In the genomic region with DNA sequence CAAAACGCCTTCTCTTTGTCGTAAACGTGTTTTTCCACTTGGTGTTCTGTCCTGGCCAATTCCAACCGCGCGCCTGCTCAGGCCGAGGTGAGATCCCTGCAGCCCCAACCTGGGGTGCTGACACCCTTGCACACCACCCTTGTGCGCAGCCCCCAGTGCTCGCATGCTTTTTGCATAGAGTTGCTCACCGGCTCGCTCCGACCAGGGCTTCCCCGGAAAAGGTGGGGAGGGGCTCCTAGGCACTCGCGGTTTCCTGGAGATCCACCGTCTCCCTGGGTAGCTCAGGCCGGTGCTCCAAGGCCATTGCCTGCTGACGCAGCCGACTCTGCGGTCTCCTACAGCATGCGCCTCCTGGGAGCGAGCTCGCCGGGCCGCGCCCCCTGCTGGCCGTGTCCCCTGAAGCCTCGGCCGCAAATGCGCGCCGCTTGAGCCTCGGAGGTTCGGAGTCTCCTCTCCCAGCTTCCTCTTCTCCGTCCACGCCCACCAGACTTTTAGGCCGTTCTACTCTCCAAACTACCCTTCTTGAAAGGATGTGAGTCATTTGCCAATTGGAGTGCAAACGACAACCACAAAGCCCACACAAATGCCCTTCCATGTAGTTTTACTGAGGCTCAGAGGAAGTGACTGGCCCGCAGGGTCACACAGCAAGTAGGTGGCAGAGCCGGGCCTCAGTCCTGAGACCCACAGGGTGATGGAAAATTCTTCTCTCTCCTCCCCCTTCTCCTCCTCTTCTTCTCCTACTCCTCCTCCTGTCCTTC, we compare ENCODE assay signal across 8 cellular contexts. TPM values are rescaled to one million over a fixed set of nuclear protein-coding genes. Genes with fewer than 3 reads are reported as not detected.
DNase-seq lines count a peak whose midpoint lies in the region; ATAC-seq, FAIRE-seq and TF ChIP-seq lines count a peak whose summit lies in the region.

No MANE protein-coding gene starts in this region.

- H3K9me3 ChIP-seq in A549, result no peaks in the 10 kb centered on the region

- TF ChIP-seq RAD21 in A549 (conservative IDR thresholded peaks at IDR 0.05 in 1 of 2, IDR thresholded peaks at IDR 0.05 in 1 of 2), result peak; percentile 46 to 61

- H3K27ac ChIP-seq in A549, result peak overlapping the region; percentile 79 to 82

- ATAC-seq in A549 (peak; percentile 94 to 98), GM18508 (IDR thresholded peaks at IDR 0.05; ENCODE audit: insufficient read depth, unreplicated experiment) (peak; percentile 60), HG03039 (IDR thresholded peaks at IDR 0.05; ENCODE audit: unreplicated experiment) (peak; percentile 80)

- peak; percentile 56 for TF ChIP-seq POLR2A in A549 (IDR thresholded peaks at IDR 0.05; ENCODE audit: low read length)

- 9% methylated on average over 34 of the region's 40 CpGs for WGBS in A549 (ENCODE audit: missing lambda C conversion rate)

- DNase-seq in A549 (ENCODE audit: low read depth in 1 of 2, low spot score in 1 of 2), result peak; percentile 89 to 92
- DNase-seq in NCI-H2196 (lab: John Stamatoyannopoulos, UW; ENCODE audit: unreplicated experiment), result peak; percentile 79
- peak; percentile 97 to 100 for DNase-seq in cardiac fibroblast (ENCODE audit: low read depth in 2 of 2)
- peak; percentile 87 for DNase-seq in inferior parietal cortex (ENCODE audit: extremely low spot score)
- DNase-seq in smooth muscle cell of the brain vasculature (ENCODE audit: low read depth, low spot score), result peak; percentile 89

- no peak for TF ChIP-seq EP300 in A549 (IDR thresholded peaks at IDR 0.05)

- H3K4me2 ChIP-seq in A549, result peak overlapping the region; percentile 75

- H3K4me3 ChIP-seq in A549, result peak overlapping the region; percentile 37
- peak overlapping the region; percentile 45 for H3K4me3 ChIP-seq in WI38 (ENCODE audit: low read depth, low read length)
- H3K4me3 ChIP-seq in cardiac fibroblast (replicated peaks in 1 of 2; ENCODE audit: low read depth in 2 of 2, low read length in 2 of 2), result peak overlapping the region; percentile 23 to 40

- H3K4me1 ChIP-seq in A549, result peaks cover 5% of the 10 kb centered on the region; the same call in 2 of the 3 replicates

- POLR2A ChIA-PET in A549 (lab: Yijun Ruan, JAX), result interaction anchor here (0.6 to 1.4 kb wide), 5 partner anchors 11 to 303 kb away, joined by 3 to 8 read pairs (median 5); a partner anchor contains a TSS

- peak; percentile 93 for TF ChIP-seq CTCF in A549 (IDR thresholded peaks at IDR 0.05)
- TF ChIP-seq CTCF in WI38 (IDR thresholded peaks at IDR 0.05; ENCODE audit: low read depth, low read length), result peak; percentile 82
- TF ChIP-seq CTCF in cardiac fibroblast (IDR thresholded peaks at IDR 0.05; ENCODE audit: low read depth, low read length), result peak; percentile 87

- CTCF ChIA-PET in A549 (lab: Yijun Ruan, JAX), result interaction anchor here (0.6 to 9.1 kb wide), 40 partner anchors 10 to 469 kb away, joined by 3 to 148 read pairs (median 4); a partner anchor contains a TSS

- FAIRE-seq in A549 (lab: Jason Lieb, UNC), result peak; percentile 73

TF ChIP-seq in A549, 52 proteins besides CTCF, POLR2A, EP300 and RAD21:
- TF ChIP-seq FOSL2 (IDR thresholded peaks at IDR 0.05) (no peak), FOSL2 (CRISPR knock-in tag; IDR thresholded peaks at IDR 0.05) (peak; percentile 32), JUN (IDR thresholded peaks at IDR 0.05) (peak in 1 of 2 experiments; percentile 50; a peak in 2 of 5 replicates), ZFP36 (IDR thresholded peaks at IDR 0.05; ENCODE audit: borderline replicate concordance, partially characterized antibody) (peak; percentile 69), MYC (IDR thresholded peaks at IDR 0.05; ENCODE audit: borderline replicate concordance, low read length) (peak; percentile 68; the same call in 1 of the 2 replicates), MAFK (IDR thresholded peaks at IDR 0.05; ENCODE audit: partially characterized antibody) (peak; percentile 46), SMC3 (IDR thresholded peaks at IDR 0.05) (peak; percentile 63)
- TF ChIP-seq, protein P1, sequence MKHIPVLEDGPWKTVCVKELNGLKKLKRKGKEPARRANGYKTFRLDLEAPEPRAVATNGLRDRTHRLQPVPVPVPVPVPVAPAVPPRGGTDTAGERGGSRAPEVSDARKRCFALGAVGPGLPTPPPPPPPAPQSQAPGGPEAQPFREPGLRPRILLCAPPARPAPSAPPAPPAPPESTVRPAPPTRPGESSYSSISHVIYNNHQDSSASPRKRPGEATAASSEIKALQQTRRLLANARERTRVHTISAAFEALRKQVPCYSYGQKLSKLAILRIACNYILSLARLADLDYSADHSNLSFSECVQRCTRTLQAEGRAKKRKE (CRISPR knock-in tag; IDR thresholded peaks at IDR 0.05; ENCODE audit: low read depth), result 0 out of 2 replicates have a peak, but pooled peaks have one; percentile 24
- TF ChIP-seq, protein P2, sequence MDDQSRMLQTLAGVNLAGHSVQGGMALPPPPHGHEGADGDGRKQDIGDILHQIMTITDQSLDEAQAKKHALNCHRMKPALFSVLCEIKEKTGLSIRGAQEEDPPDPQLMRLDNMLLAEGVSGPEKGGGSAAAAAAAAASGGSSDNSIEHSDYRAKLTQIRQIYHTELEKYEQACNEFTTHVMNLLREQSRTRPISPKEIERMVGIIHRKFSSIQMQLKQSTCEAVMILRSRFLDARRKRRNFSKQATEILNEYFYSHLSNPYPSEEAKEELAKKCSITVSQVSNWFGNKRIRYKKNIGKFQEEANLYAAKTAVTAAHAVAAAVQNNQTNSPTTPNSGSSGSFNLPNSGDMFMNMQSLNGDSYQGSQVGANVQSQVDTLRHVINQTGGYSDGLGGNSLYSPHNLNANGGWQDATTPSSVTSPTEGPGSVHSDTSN (IDR thresholded peaks at IDR 0.05), result no peak
- TF ChIP-seq, protein P3, sequence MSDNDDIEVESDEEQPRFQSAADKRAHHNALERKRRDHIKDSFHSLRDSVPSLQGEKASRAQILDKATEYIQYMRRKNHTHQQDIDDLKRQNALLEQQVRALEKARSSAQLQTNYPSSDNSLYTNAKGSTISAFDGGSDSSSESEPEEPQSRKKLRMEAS (IDR thresholded peaks at IDR 0.05), result peak; percentile 96
- TF ChIP-seq, protein P4, sequence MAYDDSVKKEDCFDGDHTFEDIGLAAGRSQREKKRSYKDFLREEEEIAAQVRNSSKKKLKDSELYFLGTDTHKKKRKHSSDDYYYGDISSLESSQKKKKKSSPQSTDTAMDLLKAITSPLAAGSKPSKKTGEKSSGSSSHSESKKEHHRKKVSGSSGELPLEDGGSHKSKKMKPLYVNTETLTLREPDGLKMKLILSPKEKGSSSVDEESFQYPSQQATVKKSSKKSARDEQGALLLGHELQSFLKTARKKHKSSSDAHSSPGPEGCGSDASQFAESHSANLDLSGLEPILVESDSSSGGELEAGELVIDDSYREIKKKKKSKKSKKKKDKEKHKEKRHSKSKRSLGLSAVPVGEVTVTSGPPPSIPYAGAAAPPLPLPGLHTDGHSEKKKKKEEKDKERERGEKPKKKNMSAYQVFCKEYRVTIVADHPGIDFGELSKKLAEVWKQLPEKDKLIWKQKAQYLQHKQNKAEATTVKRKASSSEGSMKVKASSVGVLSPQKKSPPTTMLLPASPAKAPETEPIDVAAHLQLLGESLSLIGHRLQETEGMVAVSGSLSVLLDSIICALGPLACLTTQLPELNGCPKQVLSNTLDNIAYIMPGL (CRISPR knock-in tag; IDR thresholded peaks at IDR 0.05; ENCODE audit: borderline replicate concordance), result no peak
- TF ChIP-seq, protein P5, sequence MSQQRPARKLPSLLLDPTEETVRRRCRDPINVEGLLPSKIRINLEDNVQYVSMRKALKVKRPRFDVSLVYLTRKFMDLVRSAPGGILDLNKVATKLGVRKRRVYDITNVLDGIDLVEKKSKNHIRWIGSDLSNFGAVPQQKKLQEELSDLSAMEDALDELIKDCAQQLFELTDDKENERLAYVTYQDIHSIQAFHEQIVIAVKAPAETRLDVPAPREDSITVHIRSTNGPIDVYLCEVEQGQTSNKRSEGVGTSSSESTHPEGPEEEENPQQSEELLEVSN (IDR thresholded peaks at IDR 0.05; ENCODE audit: borderline replicate concordance, low read depth), result peak; percentile 69; the same call in 1 of the 2 replicates

RNA-seq across cellular contexts. Expression of a gene that starts 7.2 kb away (rescaled TPM):
- polyA plus RNA-seq in A549 (2011; rRNA removed) (10.0 and 10.7 TPM in 2 replicates), A549 (2017; fragmentation: RNase III; extraction: RNeasy Plus Mini Kit Qiagen cat#74134 plus additional on column Dnase treatment) (7.7 to 10.5 TPM (median 8.7 TPM) in 3 replicates)
- 3.5 and 4.3 TPM in 2 replicates for polyA plus RNA-seq in A549 (2012; cell fraction: cytosol; rRNA removed)
- polyA plus RNA-seq in A549 (2012; cell fraction: nucleus; rRNA removed), result 3.3 and 4.0 TPM in 2 replicates
- 27.2 and 31.7 TPM in 2 replicates for polyA minus RNA-seq in A549 (2011; rRNA and poly(A)+ RNA removed)

RNA-seq across cellular contexts. Expression of a gene that starts 28.9 kb away (rescaled TPM):
- polyA plus RNA-seq in A549 (2011; rRNA removed) (not detected in 2 replicates), A549 (2017; fragmentation: RNase III; extraction: RNeasy Plus Mini Kit Qiagen cat#74134 plus additional on column Dnase treatment) (not detected in 3 replicates)
- polyA plus RNA-seq in A549 (2012; cell fraction: cytosol; rRNA removed), result 0.03 TPM in 1 of 2 replicates, not detected in the other
- polyA plus RNA-seq in A549 (2012; cell fraction: nucleus; rRNA removed), result not detected in 2 replicates
- not detected in 2 replicates for polyA minus RNA-seq in A549 (2011; rRNA and poly(A)+ RNA removed)

RNA-seq across cellular contexts. Expression of a gene that starts 42.3 kb away (rescaled TPM):
- polyA plus RNA-seq in A549 (2011; rRNA removed) (89.8 and 132 TPM in 2 replicates), A549 (2017; fragmentation: RNase III; extraction: RNeasy Plus Mini Kit Qiagen cat#74134 plus additional on column Dnase treatment) (90.0 to 96.2 TPM (median 94.9 TPM) in 3 replicates)
- 41.1 and 41.8 TPM in 2 replicates for polyA plus RNA-seq in A549 (2012; cell fraction: cytosol; rRNA removed)
- 18.0 and 27.3 TPM in 2 replicates for polyA plus RNA-seq in A549 (2012; cell fraction: nucleus; rRNA removed)
- 16.5 and 18.2 TPM in 2 replicates for polyA minus RNA-seq in A549 (2011; rRNA and poly(A)+ RNA removed)

RNA-seq across cellular contexts. Expression of a gene that starts 45.6 kb away (rescaled TPM):
- polyA plus RNA-seq in A549 (2011; rRNA removed), result 0.18 and 0.37 TPM in 2 replicates
- 0.08 and 0.09 TPM in 2 replicates for polyA plus RNA-seq in A549 (2012; cell fraction: cytosol; rRNA removed)
- 0.20 and 0.46 TPM in 2 replicates for polyA plus RNA-seq in A549 (2012; cell fraction: nucleus; rRNA removed)
- polyA plus RNA-seq in A549 (2017; fragmentation: RNase III; extraction: RNeasy Plus Mini Kit Qiagen cat#74134 plus additional on column Dnase treatment), result 0.24 to 0.25 TPM (median 0.25 TPM) in 3 replicates
- 0.49 and 0.54 TPM in 2 replicates for polyA minus RNA-seq in A549 (2011; rRNA and poly(A)+ RNA removed)

RNA-seq across cellular contexts. Expression of a gene that starts 52.2 kb away (rescaled TPM):
- polyA plus RNA-seq in A549 (2011; rRNA removed) (0.46 and 0.75 TPM in 2 replicates), A549 (2017; fragmentation: RNase III; extraction: RNeasy Plus Mini Kit Qiagen cat#74134 plus additional on column Dnase treatment) (2.2 to 4.7 TPM (median 3.4 TPM) in 3 replicates)
- 7.9 and 9.7 TPM in 2 replicates for polyA plus RNA-seq in A549 (2012; cell fraction: cytosol; rRNA removed)
- 26.7 and 27.1 TPM in 2 replicates for polyA plus RNA-seq in A549 (2012; cell fraction: nucleus; rRNA removed)
- 0.15 and 0.54 TPM in 2 replicates for polyA minus RNA-seq in A549 (2011; rRNA and poly(A)+ RNA removed)

Comparison
In these comparisons a context has a peak if more than half of its experiments do, and no peak if none do; other contexts are left out.
1. Peak in every context shown above with its lines: DNase-seq, ATAC-seq, H3K4me3 ChIP-seq and H3K27ac ChIP-seq.